In the genomic region with DNA sequence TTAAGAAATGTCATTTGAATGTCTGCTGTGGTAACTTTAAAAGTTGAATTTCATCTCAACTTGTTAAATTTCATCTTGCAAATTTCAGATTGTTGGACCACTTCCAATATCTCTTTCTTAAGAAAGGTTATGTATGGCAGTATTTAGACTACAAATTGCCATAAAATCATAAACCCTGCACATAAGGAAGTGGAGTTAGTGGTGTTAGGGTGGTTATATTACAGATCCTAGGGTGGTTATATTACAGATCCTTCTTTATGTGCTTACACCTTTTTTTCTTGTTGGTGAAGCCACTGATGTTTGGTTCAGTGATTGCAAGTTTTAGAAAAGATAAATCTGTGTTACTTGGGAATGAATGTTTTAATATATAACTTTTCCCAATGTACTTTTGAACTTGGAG, we compare ENCODE assay signal across 18 cellular contexts.
"Had no signal": no experiment of that assay in that cellular context is flagged by ENCODE, and none has a peak within 500 bp of the region (broad histone marks: within the 10 kb centered on the region; RNA-seq: fewer than 3 reads in every experiment).

No MANE protein-coding gene starts in this region.

- H3K4me3 Mint-ChIP-seq: effector memory CD8-positive, alpha-beta T cell; immature natural killer cell; naive thymus-derived CD4-positive, alpha-beta T cell; neural crest cell; type B pancreatic cell had no signal

- H3K4me3 ChIP-seq: esophagus squamous epithelium, left ventricle myocardium inferior, lower lobe of right lung, right atrium auricular region, sigmoid colon, skin epidermis, suprapubic skin, thyroid gland, uterus had no signal

- H3K27ac Mint-ChIP-seq: dendritic cell treated with granulocyte-macrophage colony-stimulating factor and Interleukin-4, amounts not matched to agents 40 ng/mL and 50 ng/mL, for 4 days; effector memory CD8-positive, alpha-beta T cell; immature natural killer cell; naive thymus-derived CD4-positive, alpha-beta T cell; type B pancreatic cell had no signal

- H3K36me3 ChIP-seq: esophagus squamous epithelium, left ventricle myocardium inferior, lower lobe of right lung, right atrium auricular region, sigmoid colon, suprapubic skin, thyroid gland, uterus had no signal

- DNase-seq: effector memory CD8-positive, alpha-beta T cell; esophagus squamous epithelium; foreskin fibroblast; immature natural killer cell; left ventricle myocardium inferior; lower lobe of right lung; mesenchymal stem cell; naive thymus-derived CD4-positive, alpha-beta T cell; sigmoid colon; stimulated activated naive CD8-positive, alpha-beta T cell treated with anti-CD3 and anti-CD28 coated beads, Interleukin-15, Interleukin-2, amounts not matched to agents 100 U/mL and 50 U/mL, for 24 hours; thyroid gland; uterus had no signal

- H3K4me1 Mint-ChIP-seq: immature natural killer cell, neural crest cell had no signal

- ATAC-seq: effector memory CD8-positive, alpha-beta T cell; lower lobe of right lung; naive thymus-derived CD4-positive, alpha-beta T cell; stimulated activated naive CD8-positive, alpha-beta T cell treated with anti-CD3 and anti-CD28 coated beads, Interleukin-15, Interleukin-2, amounts not matched to agents 100 U/mL and 50 U/mL, for 24 hours had no signal

- H3K27me3 ChIP-seq: esophagus squamous epithelium, right atrium auricular region, sigmoid colon, suprapubic skin, thyroid gland, uterus had no signal

- H3K9me3 Mint-ChIP-seq: dendritic cell treated with granulocyte-macrophage colony-stimulating factor and Interleukin-4, amounts not matched to agents 40 ng/mL and 50 ng/mL, for 4 days; effector memory CD8-positive, alpha-beta T cell; immature natural killer cell; naive thymus-derived CD4-positive, alpha-beta T cell; neural crest cell had no signal

- H3K27me3 Mint-ChIP-seq: dendritic cell treated with granulocyte-macrophage colony-stimulating factor and Interleukin-4, amounts not matched to agents 40 ng/mL and 50 ng/mL, for 4 days had no signal

- H3K4me1 ChIP-seq: lower lobe of right lung, sigmoid colon, thyroid gland had no signal

- H3K9me3 ChIP-seq: esophagus squamous epithelium, left ventricle myocardium inferior, lower lobe of right lung, right atrium auricular region, sigmoid colon, suprapubic skin, thyroid gland, uterus had no signal
